In genomic region chr11:46002146-46002545, GRCh38 we compare ENCODE assay signal across 15 cellular contexts.
"Had no signal": no experiment of that assay in that cellular context is flagged by ENCODE, and none has a peak within 500 bp of the region (broad histone marks: within the 10 kb centered on the region; RNA-seq: fewer than 3 reads in every experiment).

No MANE protein-coding gene starts in this region.

- DNase-seq: activated B cell treated with CpG ODN at 0.5 μM for 24 hours; activated CD4-positive, alpha-beta T cell treated with anti-CD3 and anti-CD28 coated beads, Interleukin-2, amount 10 ng/mL, durations not matched to agents 7 days and 5 days; activated T-cell treated with anti-CD3 and anti-CD28 coated beads for 4 hours; amniotic stem cell; colonic mucosa; retina; small intestine; tibial artery; uterus had no signal

- H3K4me3 Mint-ChIP-seq: activated B cell treated with CpG ODN at 0.5 μM for 24 hours; activated CD4-positive, alpha-beta T cell treated with anti-CD3 and anti-CD28 coated beads, Interleukin-2, amount 10 ng/mL, durations not matched to agents 7 days and 5 days; activated naive CD4-positive, alpha-beta T cell treated with anti-CD3 and anti-CD28 coated beads, Interleukin-2, amount 50 U/mL, for 24 hours; neural progenitor cell; stimulated activated effector memory CD8-positive, alpha-beta T cell treated with anti-CD3 and anti-CD28 coated beads, Interleukin-12 subunit alpha, Interleukin-12 subunit beta, amount 100 ng/mL, for 72 hours; T-helper 1 cell treated with Interleukin-12 subunit alpha and Interleukin-12 subunit beta and Interleukin-4 antibody, amounts not matched to agents 30 μg/mL and 1 μg/mL, for 36 hours had no signal

- H3K36me3 Mint-ChIP-seq: activated naive CD4-positive, alpha-beta T cell treated with anti-CD3 and anti-CD28 coated beads, Interleukin-2, amount 50 U/mL, for 24 hours; neural progenitor cell had no signal

- H3K9me3 ChIP-seq: colonic mucosa, gastroesophageal sphincter, tibial artery, uterus had no signal

- H2AFZ ChIP-seq: neural progenitor cell, parathyroid adenoma had no signal

- H3K9ac ChIP-seq: neural progenitor cell, parathyroid adenoma had no signal

- H3K9me3 Mint-ChIP-seq: activated B cell treated with CpG ODN at 0.5 μM for 24 hours; activated CD4-positive, alpha-beta T cell treated with anti-CD3 and anti-CD28 coated beads, Interleukin-2, amount 10 ng/mL, durations not matched to agents 7 days and 5 days; activated naive CD4-positive, alpha-beta T cell treated with anti-CD3 and anti-CD28 coated beads, Interleukin-2, amount 50 U/mL, for 24 hours; neural progenitor cell; stimulated activated effector memory CD8-positive, alpha-beta T cell treated with anti-CD3 and anti-CD28 coated beads, Interleukin-12 subunit alpha, Interleukin-12 subunit beta, amount 100 ng/mL, for 72 hours; T-helper 1 cell treated with Interleukin-12 subunit alpha and Interleukin-12 subunit beta and Interleukin-4 antibody, amounts not matched to agents 30 μg/mL and 1 μg/mL, for 36 hours had no signal

- H3K36me3 ChIP-seq: colonic mucosa, gastroesophageal sphincter, neural progenitor cell, tibial artery had no signal

- H3K4me1 ChIP-seq: colonic mucosa had no signal

- H3K27ac ChIP-seq: colonic mucosa, gastroesophageal sphincter, neural progenitor cell, parathyroid adenoma had no signal

- H3K4me3 ChIP-seq: colonic mucosa, gastroesophageal sphincter, neural progenitor cell, tibial artery, uterus had no signal

- H3K27me3 ChIP-seq: colonic mucosa, gastroesophageal sphincter, neural progenitor cell, tibial artery, uterus had no signal

- H3K27ac Mint-ChIP-seq: activated B cell treated with CpG ODN at 0.5 μM for 24 hours; activated CD4-positive, alpha-beta T cell treated with anti-CD3 and anti-CD28 coated beads, Interleukin-2, amount 10 ng/mL, durations not matched to agents 7 days and 5 days; activated naive CD4-positive, alpha-beta T cell treated with anti-CD3 and anti-CD28 coated beads, Interleukin-2, amount 50 U/mL, for 24 hours; neural progenitor cell; stimulated activated effector memory CD8-positive, alpha-beta T cell treated with anti-CD3 and anti-CD28 coated beads, Interleukin-12 subunit alpha, Interleukin-12 subunit beta, amount 100 ng/mL, for 72 hours; T-helper 1 cell treated with Interleukin-12 subunit alpha and Interleukin-12 subunit beta and Interleukin-4 antibody, amounts not matched to agents 30 μg/mL and 1 μg/mL, for 36 hours had no signal

- H3K27me3 Mint-ChIP-seq: activated B cell treated with CpG ODN at 0.5 μM for 24 hours; activated CD4-positive, alpha-beta T cell treated with anti-CD3 and anti-CD28 coated beads, Interleukin-2, amount 10 ng/mL, durations not matched to agents 7 days and 5 days; activated naive CD4-positive, alpha-beta T cell treated with anti-CD3 and anti-CD28 coated beads, Interleukin-2, amount 50 U/mL, for 24 hours had no signal

- ATAC-seq: gastroesophageal sphincter; stimulated activated effector memory CD8-positive, alpha-beta T cell treated with anti-CD3 and anti-CD28 coated beads, Interleukin-12 subunit alpha, Interleukin-12 subunit beta, amount 100 ng/mL, for 72 hours had no signal
